Comparison of ENCODE assay signal across 8 cellular contexts in the genomic region with DNA sequence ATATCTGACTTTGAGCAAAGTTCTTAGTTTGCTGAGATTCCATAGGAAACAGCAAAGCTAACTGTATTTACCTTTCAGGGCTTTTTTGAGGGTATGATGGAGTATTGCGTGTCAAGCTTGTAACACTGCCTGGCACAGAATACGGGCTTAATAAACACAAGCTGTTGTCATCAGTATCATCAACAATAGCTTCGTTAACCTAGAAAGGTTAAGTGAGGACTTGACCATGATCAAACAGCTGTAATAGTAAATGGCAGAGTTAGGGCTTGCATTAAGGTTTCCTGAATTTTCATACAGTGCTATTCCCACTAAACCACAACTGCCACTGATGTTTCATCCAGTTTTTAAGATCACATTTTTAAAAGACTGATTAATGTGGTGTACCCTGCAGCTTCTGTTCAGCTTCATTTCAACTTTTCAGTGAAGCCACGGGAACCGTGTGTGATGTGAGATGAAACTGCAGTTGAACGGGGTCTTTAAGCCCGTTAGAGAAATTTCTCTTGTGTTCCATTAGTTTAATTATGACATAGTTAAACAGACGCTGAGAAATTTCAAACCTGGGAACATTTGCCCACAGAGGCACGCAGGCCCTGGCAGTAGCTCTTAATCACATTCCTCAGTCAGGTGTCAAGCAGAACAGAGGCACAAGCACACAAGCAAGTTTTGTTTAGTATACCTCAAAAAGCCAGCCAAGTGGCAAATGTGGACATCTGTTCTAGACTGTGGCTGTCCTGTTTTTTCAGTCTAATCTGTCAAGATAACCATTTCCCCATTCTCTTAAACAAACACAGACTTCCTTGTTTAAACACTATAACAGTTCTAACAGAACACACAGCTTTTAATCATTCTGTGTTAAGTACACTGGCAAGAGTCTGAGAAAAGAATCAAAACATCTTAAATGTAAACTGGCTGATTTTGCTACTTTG.
DNase-seq lines count a peak whose midpoint lies in the region; ATAC-seq and FAIRE-seq lines count a peak whose summit lies in the region.

No MANE protein-coding gene starts in this region.

- no peak overlapping the region for H2BK12ac ChIP-seq in neuronal stem cell (ENCODE audit: low read length)

- H3K4me3 ChIP-seq in neuronal stem cell (ENCODE audit: low read length in 2 of 2), result no peak overlapping the region

- H3K23ac ChIP-seq in neuronal stem cell (ENCODE audit: low read depth, low read length, poor library complexity), result no peak overlapping the region

- H3K9me3 ChIP-seq in neuronal stem cell (replicated peaks in 1 of 2; ENCODE audit: control insufficient read depth in 2 of 2, insufficient read depth in 1 of 2, low read depth in 1 of 2, low read length in 2 of 2), result no peaks in the 10 kb centered on the region

- H4K8ac ChIP-seq in neuronal stem cell (ENCODE audit: low read depth, low read length), result no peak overlapping the region

- DNase-seq in GM03348 (ENCODE audit: low spot score), result peak; percentile 14
- DNase-seq in RCC 7860 (ENCODE audit: low spot score), result peak; percentile 81
- peak; percentile 56 for DNase-seq in fibroblast of gingiva (ENCODE audit: low read depth)
- peak; percentile 98 for DNase-seq in renal cortical epithelial cell (ENCODE audit: low read depth)
- DNase-seq in stimulated activated naive CD4-positive, alpha-beta T cell treated with Interleukin-2 at 50 U/mL for 16 hours (lab: John Stamatoyannopoulos, UW), result no peak
- no peak for DNase-seq in NCI-H1105 treated with DMSO at 0.1 percent for 48 hours (lab: John Stamatoyannopoulos, UW)
- DNase-seq in neuronal stem cell (ENCODE audit: low spot score), result no peak

- peaks cover 10 to 12% of the 10 kb centered on the region in 2 donors for H3K4me1 ChIP-seq in neuronal stem cell (ENCODE audit: control insufficient read depth in 2 of 2, insufficient read depth in 1 of 2, low read depth in 1 of 2, low read length in 2 of 2)

- H3K14ac ChIP-seq in neuronal stem cell (ENCODE audit: low read length), result no peak overlapping the region

- no peak overlapping the region for H3K4me2 ChIP-seq in neuronal stem cell (ENCODE audit: insufficient read depth, low read length, poor library complexity, severe bottlenecking)

- H2BK120ac ChIP-seq in neuronal stem cell (ENCODE audit: low read depth, low read length), result no peak overlapping the region

- peak; percentile 88 for FAIRE-seq in RCC 7860 (lab: Jason Lieb, UNC)

- ATAC-seq in HG03280 (IDR thresholded peaks at IDR 0.05; ENCODE audit: unreplicated experiment), result peak; percentile 43

- H4K91ac ChIP-seq in neuronal stem cell (ENCODE audit: low read depth, low read length, poor library complexity), result no peak overlapping the region

- H3K9ac ChIP-seq in neuronal stem cell (ENCODE audit: low read depth, low read length, poor library complexity), result no peak overlapping the region

- no peak overlapping the region for H2BK5ac ChIP-seq in neuronal stem cell (ENCODE audit: low read length)

- no peak overlapping the region for H2AK5ac ChIP-seq in neuronal stem cell (ENCODE audit: low read depth, low read length)

- no peaks in the 10 kb centered on the region for H3K36me3 ChIP-seq in neuronal stem cell (replicated peaks in 1 of 2; ENCODE audit: control insufficient read depth in 2 of 2, insufficient read depth in 2 of 2, low read length in 2 of 2)

- H3K27ac ChIP-seq in neuronal stem cell (replicated peaks; ENCODE audit: low read length), result no peak overlapping the region

- H2AFZ ChIP-seq in neuronal stem cell (ENCODE audit: low read length), result no peak overlapping the region

- no peaks in the 10 kb centered on the region for H3K79me1 ChIP-seq in neuronal stem cell (ENCODE audit: low read depth, low read length)

- no CpG with 5 or more reads among the region's 9 CpGs for WGBS in neuronal stem cell (ENCODE audit: extremely low coverage in 2 of 2, insufficient read length in 2 of 2, insufficient replicate concordance in 1 of 2), 2 donors

- H2BK15ac ChIP-seq in neuronal stem cell (ENCODE audit: low read length), result no peak overlapping the region

- H3K18ac ChIP-seq in neuronal stem cell (ENCODE audit: low read length), result no peak overlapping the region

- no peaks in the 10 kb centered on the region for H3K27me3 ChIP-seq in neuronal stem cell (ENCODE audit: control insufficient read depth in 3 of 3, insufficient read depth in 3 of 3, low read depth in 1 of 3, low read length in 3 of 3)

- H3K4ac ChIP-seq in neuronal stem cell (ENCODE audit: low read length), result no peak overlapping the region

Comparison
In these comparisons a context has a peak if more than half of its experiments do, and no peak if none do; other contexts are left out.
1. DNase-seq: peak in GM03348 (single experiment), RCC 7860 (single experiment), fibroblast of gingiva (single experiment) and renal cortical epithelial cell (single experiment); none in stimulated activated naive CD4-positive, alpha-beta T cell treated with Interleukin-2 at 50 U/mL for 16 hours (single experiment), NCI-H1105 treated with DMSO at 0.1 percent for 48 hours (single experiment) and neuronal stem cell (single experiment).